8 cellular contexts compared by ENCODE assay signal in the genomic region with DNA sequence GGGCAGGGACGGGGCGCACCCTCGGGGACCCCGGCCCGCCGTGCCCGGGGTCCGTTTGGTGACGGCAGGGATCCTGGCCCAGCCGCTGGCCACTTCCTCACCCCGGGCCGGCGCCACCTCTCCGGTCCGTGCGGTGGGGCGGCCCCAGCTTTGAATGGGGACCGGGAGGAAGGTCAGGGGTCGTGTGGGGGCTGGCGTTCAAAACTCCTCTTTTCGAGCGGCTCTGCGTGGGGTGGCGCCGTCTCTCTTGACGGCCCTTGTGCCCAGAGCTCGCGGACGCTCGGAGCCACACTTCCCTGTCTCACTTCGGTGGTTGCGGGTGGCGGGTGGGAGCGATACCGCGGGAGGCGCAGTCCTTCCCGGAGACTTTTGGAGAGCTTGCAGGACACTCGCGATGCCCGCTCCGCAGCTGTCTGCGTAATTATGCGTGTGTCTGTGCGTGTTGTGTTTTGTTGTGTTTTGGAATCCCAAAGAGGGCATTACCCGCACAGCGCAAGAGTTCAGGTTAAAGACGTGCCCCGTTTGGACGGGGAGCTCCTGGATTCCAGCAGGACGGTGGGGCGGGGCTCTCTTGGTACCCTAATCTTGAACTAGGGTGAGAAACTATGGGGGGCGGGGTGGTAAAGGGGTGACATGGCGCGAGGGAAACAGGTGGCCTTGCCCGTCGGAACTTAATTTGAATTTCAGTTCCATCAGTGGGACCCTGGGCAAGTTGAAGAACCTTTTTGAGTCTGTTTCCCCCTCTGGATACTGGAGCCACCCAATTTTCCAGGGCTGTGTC. TPM values are rescaled to one million over a fixed set of nuclear protein-coding genes. Genes with fewer than 3 reads are reported as not detected.
DNase-seq lines count a peak whose midpoint lies in the region; ATAC-seq and TF ChIP-seq lines count a peak whose summit lies in the region.

No MANE protein-coding gene starts in this region.

- CTCF ChIA-PET in activated CD4-positive, alpha-beta T cell treated with anti-CD3 and anti-CD28 coated beads for 36 hours (lab: Charles Lee) = interaction anchor here (0.6 to 0.7 kb wide), 2 partner anchors 12 to 348 kb away, joined by 3 read pairs; no protein-coding TSS in a partner anchor
- CTCF ChIA-PET in activated CD8-positive, alpha-beta T cell treated with anti-CD3 and anti-CD28 coated beads for 36 hours (lab: Charles Lee) = interaction anchor here (0.7 to 1.9 kb wide), 5 partner anchors 23 to 95 kb away, joined by 3 to 9 read pairs (median 3); no protein-coding TSS in a partner anchor

- H3K36me3 ChIP-seq in heart right ventricle = no peaks in the 10 kb centered on the region

- H3K9me3 Mint-ChIP-seq in activated CD4-positive, alpha-beta T cell treated with anti-CD3 and anti-CD28 coated beads for 36 hours (ENCODE audit: low read depth) = no peaks in the 10 kb centered on the region
- H3K9me3 Mint-ChIP-seq in activated CD8-positive, alpha-beta T cell treated with anti-CD3 and anti-CD28 coated beads for 36 hours = no peaks in the 10 kb centered on the region

- H3K4me3 ChIP-seq in heart right ventricle (peak overlapping the region; percentile 50 to 83 (median 71)), retinal pigment epithelial cell (ENCODE audit: low read length) (peak overlapping the region; percentile 45)

- peaks cover 0 to 6% (median 0%) of the 10 kb centered on the region in 11 donors for H3K9me3 ChIP-seq in heart right ventricle

- intact Hi-C loops in activated CD4-positive, alpha-beta T cell treated with anti-CD3 and anti-CD28 coated beads for 36 hours (cut with DNase I, micrococcal nuclease) = loop anchor here in 1 of 2 experiments (1.0 kb wide), 3 partner anchors 33 to 335 kb away; a partner anchor contains a TSS
- intact Hi-C loops in activated CD8-positive, alpha-beta T cell treated with anti-CD3 and anti-CD28 coated beads for 36 hours (cut with micrococcal nuclease) = loop anchor here (10.0 kb wide), 1 partner anchor 95 kb away; no protein-coding TSS in a partner anchor
- intact Hi-C loops in heart right ventricle (cut with DNase I) = loop anchor here in 2 of 10 donors (5.0 to 10.0 kb wide), 2 partner anchors 93 to 95 kb away; no protein-coding TSS in a partner anchor

- H3K36me3 Mint-ChIP-seq in activated CD4-positive, alpha-beta T cell treated with anti-CD3 and anti-CD28 coated beads for 36 hours (ENCODE audit: low read depth) = no peaks in the 10 kb centered on the region
- no peaks in the 10 kb centered on the region for H3K36me3 Mint-ChIP-seq in activated CD8-positive, alpha-beta T cell treated with anti-CD3 and anti-CD28 coated beads for 36 hours (ENCODE audit: low read depth)

- no peak for TF ChIP-seq CTCF in activated CD8-positive, alpha-beta T cell treated with anti-CD3 and anti-CD28 coated beads for 36 hours (IDR thresholded peaks at IDR 0.05)
- TF ChIP-seq CTCF in heart right ventricle (IDR thresholded peaks at IDR 0.05) = no peak
- no peak for TF ChIP-seq CTCF in retinal pigment epithelial cell (conservative IDR thresholded peaks at IDR 0.05; ENCODE audit: low read depth, low read length)

- ATAC-seq in activated CD4-positive, alpha-beta T cell treated with anti-CD3 and anti-CD28 coated beads for 36 hours = no peak
- ATAC-seq in HG03103 (IDR thresholded peaks at IDR 0.05; ENCODE audit: low read depth, unreplicated experiment) (peak; percentile 12), heart right ventricle (peak; percentile 27 to 62 (median 54))
- ATAC-seq in activated CD8-positive, alpha-beta T cell treated with anti-CD3 and anti-CD28 coated beads for 36 hours = peak; percentile 32

- peak overlapping the region in 8 of 10 donors; percentile 40 to 91 (median 72) for H3K27ac ChIP-seq in heart right ventricle

- WGBS in heart right ventricle, 2 donors = 3 to 5% methylated on average over 45 to 57 of the region's 57 CpGs

- no peak overlapping the region for H3K27ac Mint-ChIP-seq in activated CD4-positive, alpha-beta T cell treated with anti-CD3 and anti-CD28 coated beads for 36 hours
- H3K27ac Mint-ChIP-seq in activated CD8-positive, alpha-beta T cell treated with anti-CD3 and anti-CD28 coated beads for 36 hours = peak overlapping the region; percentile 25

- H3K27me3 Mint-ChIP-seq in activated CD4-positive, alpha-beta T cell treated with anti-CD3 and anti-CD28 coated beads for 36 hours = peaks cover 38% of the 10 kb centered on the region
- H3K27me3 Mint-ChIP-seq in activated CD8-positive, alpha-beta T cell treated with anti-CD3 and anti-CD28 coated beads for 36 hours = peaks cover 39% of the 10 kb centered on the region

- H3K4me3 Mint-ChIP-seq in activated CD4-positive, alpha-beta T cell treated with anti-CD3 and anti-CD28 coated beads for 36 hours = peak overlapping the region; percentile 67
- peak overlapping the region; percentile 77 for H3K4me3 Mint-ChIP-seq in activated CD8-positive, alpha-beta T cell treated with anti-CD3 and anti-CD28 coated beads for 36 hours

- H3K27me3 ChIP-seq in heart right ventricle = peaks cover 0 to 21% (median 15%) of the 10 kb centered on the region in 7 donors

- POLR2A ChIA-PET in activated CD4-positive, alpha-beta T cell treated with anti-CD3 and anti-CD28 coated beads for 36 hours (lab: Charles Lee) = no interaction called here
- POLR2A ChIA-PET in activated CD8-positive, alpha-beta T cell treated with anti-CD3 and anti-CD28 coated beads for 36 hours (lab: Charles Lee) = interaction anchor here (0.6 to 1.1 kb wide), 6 partner anchors 13 to 155 kb away, joined by 3 to 4 read pairs (median 3); no protein-coding TSS in a partner anchor

- H3K4me1 Mint-ChIP-seq in activated CD4-positive, alpha-beta T cell treated with anti-CD3 and anti-CD28 coated beads for 36 hours = peaks cover 6% of the 10 kb centered on the region
- H3K4me1 Mint-ChIP-seq in activated CD8-positive, alpha-beta T cell treated with anti-CD3 and anti-CD28 coated beads for 36 hours (ENCODE audit: low read depth) = peaks cover 10% of the 10 kb centered on the region

- peak; percentile 29 for DNase-seq in activated CD4-positive, alpha-beta T cell treated with anti-CD3 and anti-CD28 coated beads for 36 hours
- no peak for DNase-seq in activated CD4-positive, alpha-beta T cell treated with anti-CD3 and anti-CD28 coated beads, Interleukin-2, amount 50 U/mL, for 1 hour
- DNase-seq in activated CD8-positive, alpha-beta T cell treated with anti-CD3 and anti-CD28 coated beads for 36 hours = peak; percentile 19
- peak; percentile 23 to 25 for DNase-seq in heart right ventricle
- no peak for DNase-seq in retinal pigment epithelial cell (ENCODE audit: low read depth)
- no peak for DNase-seq in dedifferentiated amniotic fluid mesenchymal stem cell (ENCODE audit: extremely low spot score)
- no peak for DNase-seq in amniotic stem cell (lab: John Stamatoyannopoulos, UW)

- H3K4me1 ChIP-seq in heart right ventricle = peaks cover 0 to 45% (median 11%) of the 10 kb centered on the region in 9 donors

RNA-seq across cellular contexts. Expression of a gene that starts 0.6 kb away (rescaled TPM):
- 1 to 10 TPM; 7.0 to 7.6 TPM for total RNA-seq in activated CD4-positive, alpha-beta T cell treated with anti-CD3 and anti-CD28 coated beads for 36 hours
- 10 to 100 TPM; 12.7 to 13.7 TPM for total RNA-seq in activated CD8-positive, alpha-beta T cell treated with anti-CD3 and anti-CD28 coated beads for 36 hours
- total RNA-seq in heart right ventricle = 10 to 100 TPM in 2 of 10 donors, 1 to 10 TPM in 8; 4.1 to 18.2 (median 6.9) TPM
- polyA plus RNA-seq in heart right ventricle = 1 to 10 TPM; 2.4 to 5.6 TPM

Comparison
In these comparisons a context has a peak if more than half of its experiments do, and no peak if none do; other contexts are left out.
1. DNase-seq: peak in activated CD4-positive, alpha-beta T cell treated with anti-CD3 and anti-CD28 coated beads for 36 hours (single experiment), activated CD8-positive, alpha-beta T cell treated with anti-CD3 and anti-CD28 coated beads for 36 hours (single experiment) and heart right ventricle (2 of 2); none in activated CD4-positive, alpha-beta T cell treated with anti-CD3 and anti-CD28 coated beads, Interleukin-2, amount 50 U/mL, for 1 hour (single experiment), retinal pigment epithelial cell (single experiment), dedifferentiated amniotic fluid mesenchymal stem cell (single experiment) and amniotic stem cell (single experiment).